In genomic region chr18:60232541-60232940, GRCh38 we compare ENCODE assay signal across 13 cellular contexts.
DNase-seq lines count a peak whose midpoint lies in the region; ATAC-seq lines count a peak whose summit lies in the region.
"Had no signal": no experiment of that assay in that cellular context is flagged by ENCODE, and none has a peak within 500 bp of the region (broad histone marks: within the 10 kb centered on the region; RNA-seq: fewer than 3 reads in every experiment).

No MANE protein-coding gene starts in this region.

- DNase-seq in ACHN (peak; percentile 30), M059J (ENCODE audit: low read depth) (peak; percentile 63), epithelial cell of prostate (ENCODE audit: low read depth, low spot score) (peak; percentile 68), NCI-H2196 treated with DMSO at 0.1 percent for 48 hours (lab: John Stamatoyannopoulos, UW; ENCODE audit: unreplicated experiment) (no peak), NCI-H2081 (lab: John Stamatoyannopoulos, UW) (no peak)
- no peak for DNase-seq in stimulated activated effector memory CD8-positive, alpha-beta T cell treated with anti-CD3 and anti-CD28 coated beads, Interleukin-12 subunit alpha, Interleukin-12 subunit beta, amount 100 ng/mL, for 72 hours (ENCODE audit: low spot score in 2 of 2)
- DNase-seq: activated CD4-positive, alpha-beta T cell treated with anti-CD3 and anti-CD28 coated beads, Interleukin-2, amount 50 U/mL, for 48 hours; activated naive CD8-positive, alpha-beta T cell treated with anti-CD3 and anti-CD28 coated beads for 36 hours; left ventricle myocardium inferior; NCI-H446 treated with DMSO at 0.1 percent for 48 hours; occipital lobe had no signal

- H3K4me3 Mint-ChIP-seq in stimulated activated effector memory CD8-positive, alpha-beta T cell treated with anti-CD3 and anti-CD28 coated beads, Interleukin-12 subunit alpha, Interleukin-12 subunit beta, amount 100 ng/mL, for 72 hours, result no peak overlapping the region
- H3K4me3 Mint-ChIP-seq: activated naive CD8-positive, alpha-beta T cell treated with anti-CD3 and anti-CD28 coated beads for 36 hours had no signal

- H3K9me3 Mint-ChIP-seq in stimulated activated effector memory CD8-positive, alpha-beta T cell treated with anti-CD3 and anti-CD28 coated beads, Interleukin-12 subunit alpha, Interleukin-12 subunit beta, amount 100 ng/mL, for 72 hours, result no peaks in the 10 kb centered on the region

- in situ Hi-C loops in ACHN (cut with HindIII; ENCODE audit: low pct_ligation_motif_present, low pct_unique_long_range_greater_than_20kb, low sequenced_read_pairs), result no loop called here

- ATAC-seq in GM21526 (IDR thresholded peaks at IDR 0.05; ENCODE audit: low FRiP score, unreplicated experiment), result peak; percentile 48
- no peak for ATAC-seq in GM19324 (IDR thresholded peaks at IDR 0.05; ENCODE audit: low FRiP score, unreplicated experiment)
- ATAC-seq in stimulated activated effector memory CD8-positive, alpha-beta T cell treated with anti-CD3 and anti-CD28 coated beads, Interleukin-12 subunit alpha, Interleukin-12 subunit beta, amount 100 ng/mL, for 72 hours, result no peak

- no peaks in the 10 kb centered on the region for H3K36me3 Mint-ChIP-seq in stimulated activated effector memory CD8-positive, alpha-beta T cell treated with anti-CD3 and anti-CD28 coated beads, Interleukin-12 subunit alpha, Interleukin-12 subunit beta, amount 100 ng/mL, for 72 hours
- H3K36me3 Mint-ChIP-seq: activated naive CD8-positive, alpha-beta T cell treated with anti-CD3 and anti-CD28 coated beads for 36 hours had no signal

- H3K27ac Mint-ChIP-seq in stimulated activated effector memory CD8-positive, alpha-beta T cell treated with anti-CD3 and anti-CD28 coated beads, Interleukin-12 subunit alpha, Interleukin-12 subunit beta, amount 100 ng/mL, for 72 hours, result no peak overlapping the region
- H3K27ac Mint-ChIP-seq: activated naive CD8-positive, alpha-beta T cell treated with anti-CD3 and anti-CD28 coated beads for 36 hours had no signal

- H3K4me1 Mint-ChIP-seq in stimulated activated effector memory CD8-positive, alpha-beta T cell treated with anti-CD3 and anti-CD28 coated beads, Interleukin-12 subunit alpha, Interleukin-12 subunit beta, amount 100 ng/mL, for 72 hours, result no peaks in the 10 kb centered on the region
- H3K4me1 Mint-ChIP-seq: activated naive CD8-positive, alpha-beta T cell treated with anti-CD3 and anti-CD28 coated beads for 36 hours had no signal

- peak overlapping the region; percentile 19 for H3K27ac ChIP-seq in epithelial cell of prostate
- H3K27ac ChIP-seq: left ventricle myocardium inferior had no signal

Comparison
In these comparisons a context has a peak if more than half of its experiments do, and no peak if none do; other contexts are left out.
1. DNase-seq: peak in ACHN (single experiment), M059J (single experiment) and epithelial cell of prostate (single experiment); none in NCI-H2196 treated with DMSO at 0.1 percent for 48 hours (single experiment), stimulated activated effector memory CD8-positive, alpha-beta T cell treated with anti-CD3 and anti-CD28 coated beads, Interleukin-12 subunit alpha, Interleukin-12 subunit beta, amount 100 ng/mL, for 72 hours (0 of 2) and NCI-H2081 (0 of 2).